15 cellular contexts compared by ENCODE assay signal in genomic region chr1:206757524-206758266, GRCh38. TPM values are rescaled to one million over a fixed set of nuclear protein-coding genes. Genes with fewer than 3 reads are reported as not detected.
DNase-seq lines count a peak whose midpoint lies in the region; ATAC-seq, FAIRE-seq and TF ChIP-seq lines count a peak whose summit lies in the region.
"Had no signal": no experiment of that assay in that cellular context is flagged by ENCODE, and none has a peak within 500 bp of the region (broad histone marks: within the 10 kb centered on the region; RNA-seq: fewer than 3 reads in every experiment).

No MANE protein-coding gene starts in this region.

- no peaks in the 10 kb centered on the region for H3K36me3 ChIP-seq in CD4-positive, alpha-beta memory T cell (ENCODE audit: insufficient read depth, low read length)
- H3K36me3 ChIP-seq: left ventricle myocardium inferior, right atrium auricular region had no signal

- no peaks in the 10 kb centered on the region for H3K36me3 Mint-ChIP-seq in CD4-positive, alpha-beta memory T cell
- peaks cover 1% of the 10 kb centered on the region for H3K36me3 Mint-ChIP-seq in activated CD4-positive, alpha-beta T cell treated with anti-CD3 and anti-CD28 coated beads, Interleukin-2, amount 10 ng/mL, durations not matched to agents 24 days and 14 days (ENCODE audit: low read depth)
- H3K36me3 Mint-ChIP-seq in naive B cell: peaks cover 0 to 7% of the 10 kb centered on the region in 2 donors

- no peaks in the 10 kb centered on the region for H3K27me3 Mint-ChIP-seq in CD4-positive, alpha-beta memory T cell
- peaks cover 28% of the 10 kb centered on the region for H3K27me3 Mint-ChIP-seq in activated CD4-positive, alpha-beta T cell treated with anti-CD3 and anti-CD28 coated beads, Interleukin-2, amount 10 ng/mL, durations not matched to agents 24 days and 14 days
- peaks cover 3 to 13% (median 6%) of the 10 kb centered on the region in 3 donors for H3K27me3 Mint-ChIP-seq in naive B cell

- CTCF ChIA-PET in CD4-positive, alpha-beta memory T cell (lab: Charles Lee; ENCODE audit: partially characterized antibody): interaction anchor here (0.7 to 6.7 kb wide), 9 partner anchors 8 to 52 kb away, joined by 3 to 62 read pairs (median 6); partner anchors contain the start of gene IL19

- no peaks in the 10 kb centered on the region for H3K9me3 Mint-ChIP-seq in CD4-positive, alpha-beta memory T cell
- H3K9me3 Mint-ChIP-seq in activated CD4-positive, alpha-beta T cell treated with anti-CD3 and anti-CD28 coated beads, Interleukin-2, amount 10 ng/mL, durations not matched to agents 24 days and 14 days: peaks cover 4% of the 10 kb centered on the region
- no peaks in the 10 kb centered on the region for H3K9me3 Mint-ChIP-seq in naive B cell

- no peak for TF ChIP-seq POLR2A in GM12891 (IDR thresholded peaks at IDR 0.05; ENCODE audit: low read depth, low read length)

- peak overlapping the region in 1 of 2 donors; percentile 8 for H3K4me3 ChIP-seq in CD4-positive, alpha-beta memory T cell (ENCODE audit: low read length in 2 of 2)
- H3K4me3 ChIP-seq in Jurkat, Clone E6-1 (ENCODE audit: low read length): peak overlapping the region; percentile 25
- H3K4me3 ChIP-seq: left ventricle myocardium inferior, right atrium auricular region had no signal

- POLR2A ChIA-PET in CD4-positive, alpha-beta memory T cell (lab: Charles Lee; ENCODE audit: partially characterized antibody): interaction anchor here (0.7 to 6.8 kb wide), 13 partner anchors 9 to 175 kb away, joined by 3 to 76 read pairs (median 5); partner anchors contain the start of genes IL10 and IL19

- H3K27ac Mint-ChIP-seq in CD4-positive, alpha-beta memory T cell: no peak overlapping the region
- H3K27ac Mint-ChIP-seq in activated CD4-positive, alpha-beta T cell treated with anti-CD3 and anti-CD28 coated beads, Interleukin-2, amount 10 ng/mL, durations not matched to agents 24 days and 14 days: no peak overlapping the region
- H3K27ac Mint-ChIP-seq in naive B cell: no peak overlapping the region
- H3K27ac Mint-ChIP-seq: nephron progenitor cell had no signal

- peak; percentile 56 to 63 for ATAC-seq in naive B cell (ENCODE audit: low read depth in 2 of 2)

- peak; percentile 58 to 78 (median 73) for DNase-seq in CD4-positive, alpha-beta memory T cell
- peak; percentile 92 for DNase-seq in Jurkat, Clone E6-1 (ENCODE audit: low read depth, low spot score)
- peak; percentile 73 for DNase-seq in activated CD4-positive, alpha-beta T cell treated with anti-CD3 and anti-CD28 coated beads, Interleukin-2, amount 10 ng/mL, durations not matched to agents 24 days and 14 days
- DNase-seq in naive B cell (peak; percentile 25), head of caudate nucleus (no peak), SHP77 (lab: John Stamatoyannopoulos, UW) (no peak), GM12891 (ENCODE audit: insufficient read length, low spot score) (no peak)
- DNase-seq: amygdala, cortex of kidney, left ventricle myocardium inferior, NCI-H2081 treated with DMSO at 0.1 percent for 48 hours, nephron progenitor cell, SK-N-SH had no signal

- peaks cover 21 to 39% (median 33%) of the 10 kb centered on the region in 4 donors for H3K4me1 Mint-ChIP-seq in CD4-positive, alpha-beta memory T cell
- peaks cover 18% of the 10 kb centered on the region for H3K4me1 Mint-ChIP-seq in activated CD4-positive, alpha-beta T cell treated with anti-CD3 and anti-CD28 coated beads, Interleukin-2, amount 10 ng/mL, durations not matched to agents 24 days and 14 days
- peaks cover 0 to 3% (median under 1%) of the 10 kb centered on the region in 3 donors for H3K4me1 Mint-ChIP-seq in naive B cell

- H3K9me3 ChIP-seq in CD4-positive, alpha-beta memory T cell (ENCODE audit: control insufficient read depth in 1 of 2, low read length in 2 of 2): no peaks in the 10 kb centered on the region
- H3K9me3 ChIP-seq: left ventricle myocardium inferior, right atrium auricular region, SK-N-SH had no signal

- FAIRE-seq in GM12891 (lab: Jason Lieb, UNC): no peak

- H3K27me3 ChIP-seq in CD4-positive, alpha-beta memory T cell (ENCODE audit: insufficient read depth, low read length): no peaks in the 10 kb centered on the region
- H3K27me3 ChIP-seq: right atrium auricular region had no signal

- H3K4me3 Mint-ChIP-seq in CD4-positive, alpha-beta memory T cell: no peak overlapping the region
- no peak overlapping the region for H3K4me3 Mint-ChIP-seq in activated CD4-positive, alpha-beta T cell treated with anti-CD3 and anti-CD28 coated beads, Interleukin-2, amount 10 ng/mL, durations not matched to agents 24 days and 14 days
- no peak overlapping the region for H3K4me3 Mint-ChIP-seq in naive B cell
- H3K4me3 Mint-ChIP-seq: nephron progenitor cell had no signal

- H3K4me1 ChIP-seq in CD4-positive, alpha-beta memory T cell (ENCODE audit: insufficient read depth, low read length): peaks cover 48% of the 10 kb centered on the region
- H3K4me1 ChIP-seq: left ventricle myocardium inferior, right atrium auricular region had no signal

- intact Hi-C loops in CD4-positive, alpha-beta memory T cell (cut with micrococcal nuclease): loop anchor here (1.0 kb wide), 3 partner anchors 9 to 46 kb away; no protein-coding TSS in a partner anchor
- intact Hi-C loops in activated CD4-positive, alpha-beta T cell treated with anti-CD3 and anti-CD28 coated beads, Interleukin-2, amount 10 ng/mL, durations not matched to agents 24 days and 14 days (cut with micrococcal nuclease): loop anchor here (2.0 kb wide), 1 partner anchor 19 kb away; no protein-coding TSS in a partner anchor
- intact Hi-C loops in head of caudate nucleus (cut with DNase I): no loop called here

- H3K27ac ChIP-seq in CD4-positive, alpha-beta memory T cell (ENCODE audit: low read depth, low read length): peak overlapping the region; percentile 7
- H3K27ac ChIP-seq: left ventricle myocardium inferior, right atrium auricular region had no signal

TF ChIP-seq in GM12891, 5 proteins besides CTCF, POLR2A, EP300 and RAD21:
- TF ChIP-seq SPI1 (IDR thresholded peaks at IDR 0.05; ENCODE audit: low read depth, low read length): no peak
- no peak for TF ChIP-seq POLR2AphosphoS5 (IDR thresholded peaks at IDR 0.05; ENCODE audit: low read depth, low read length)
- TF ChIP-seq POU2F2 (IDR thresholded peaks at IDR 0.05; ENCODE audit: low read depth, low read length): no peak

RNA-seq across cellular contexts. Expression of gene IL19, which starts 12.9 kb away (rescaled TPM):
- not detected for total RNA-seq in CD4-positive, alpha-beta memory T cell
- polyA plus RNA-seq in CD4-positive, alpha-beta memory T cell: not detected
- not detected for polyA plus RNA-seq in Jurkat, Clone E6-1 (2012; ENCODE audit: insufficient read depth, insufficient read length)
- total RNA-seq in activated CD4-positive, alpha-beta T cell treated with anti-CD3 and anti-CD28 coated beads, Interleukin-2, amount 10 ng/mL, durations not matched to agents 24 days and 14 days: not detected in 2 replicates
- polyA plus RNA-seq in naive B cell (ENCODE audit: low read depth in 6 of 6): not detected
- 0.18 TPM for polyA plus RNA-seq in GM12891 (2012; ENCODE audit: low read depth, missing spikeins)
- total RNA-seq: H4, left ventricle myocardium inferior, right atrium auricular region had no signal
- polyA plus RNA-seq: SK-N-SH had no signal

RNA-seq across cellular contexts. Expression of gene IL10, which starts 14.6 kb away (rescaled TPM):
- under 1 TPM; 0.28 to 0.32 TPM for total RNA-seq in CD4-positive, alpha-beta memory T cell
- under 1 TPM; 0.11 to 0.34 TPM for polyA plus RNA-seq in CD4-positive, alpha-beta memory T cell
- polyA plus RNA-seq in Jurkat, Clone E6-1 (2012; ENCODE audit: insufficient read depth, insufficient read length): 0.59 TPM
- 3.4 TPM in 2 replicates for total RNA-seq in activated CD4-positive, alpha-beta T cell treated with anti-CD3 and anti-CD28 coated beads, Interleukin-2, amount 10 ng/mL, durations not matched to agents 24 days and 14 days
- under 1 TPM in 2 of 6 donors, not detected in 4; 0.17 to 0.31 TPM for polyA plus RNA-seq in naive B cell (ENCODE audit: low read depth in 6 of 6)
- polyA plus RNA-seq in GM12891 (2012; ENCODE audit: low read depth, missing spikeins): 3.3 TPM
- total RNA-seq: H4 had no signal
- polyA plus RNA-seq: SK-N-SH had no signal

Comparison
In these comparisons a context has a peak if more than half of its experiments do, and no peak if none do; other contexts are left out.
1. DNase-seq: peak in CD4-positive, alpha-beta memory T cell (5 of 5), Jurkat, Clone E6-1 (single experiment), activated CD4-positive, alpha-beta T cell treated with anti-CD3 and anti-CD28 coated beads, Interleukin-2, amount 10 ng/mL, durations not matched to agents 24 days and 14 days (single experiment) and naive B cell (single experiment); none in head of caudate nucleus (0 of 42), SHP77 (0 of 2) and GM12891 (single experiment).